In genomic region chrY:2973110-2973751, GRCh38 we compare ENCODE assay signal across 19 cellular contexts. TPM values are rescaled to one million over a fixed set of nuclear protein-coding genes. Genes with fewer than 3 reads are reported as not detected.
DNase-seq lines count a peak whose midpoint lies in the region; ATAC-seq lines count a peak whose summit lies in the region.
"Had no signal": no experiment of that assay in that cellular context is flagged by ENCODE, and none has a peak within 500 bp of the region (broad histone marks: within the 10 kb centered on the region; RNA-seq: fewer than 3 reads in every experiment).

No MANE protein-coding gene starts in this region.

- H3K27ac ChIP-seq in epithelial cell of prostate (peak overlapping the region; percentile 26), caudate nucleus (ENCODE audit: low read depth, low read length) (no peak overlapping the region)
- H3K27ac ChIP-seq: gastroesophageal sphincter, uterus had no signal

- peak; percentile 18 for DNase-seq in ELR (ENCODE audit: low read depth)
- peak; percentile 91 for DNase-seq in MG63
- DNase-seq in epithelial cell of prostate (ENCODE audit: low read depth, low spot score): no peak
- DNase-seq in DMS53 (lab: John Stamatoyannopoulos, UW): no peak
- DNase-seq in NCI-H2029 (lab: John Stamatoyannopoulos, UW): no peak
- DNase-seq in caudate nucleus (lab: John Stamatoyannopoulos, UW): no peak
- DNase-seq in 8988T: no peak
- DNase-seq: activated CD4-positive, alpha-beta T cell treated with anti-CD3 and anti-CD28 coated beads, Interleukin-2, amount 50 U/mL, for 48 hours; amygdala; Karpas-422; OCI-M1; T-helper 9 cell; uterus had no signal

- ATAC-seq in GM21528 (IDR thresholded peaks at IDR 0.05; ENCODE audit: low FRiP score, unreplicated experiment): peak; percentile 60
- ATAC-seq: activated T-helper 17 cell treated with anti-CD3 and anti-CD28 coated beads, Interleukin-2, amount 50 U/mL, for 72 hours; gastroesophageal sphincter had no signal

- H3K27me3 ChIP-seq in MG63: no peaks in the 10 kb centered on the region
- H3K27me3 ChIP-seq: gastroesophageal sphincter, uterus had no signal

- H3K9me3 ChIP-seq in MG63: no peaks in the 10 kb centered on the region
- H3K9me3 ChIP-seq: gastroesophageal sphincter, HAP-1, uterus had no signal

- H3K36me3 ChIP-seq in MG63: peaks cover 37% of the 10 kb centered on the region
- H3K36me3 ChIP-seq: HAP-1, uterus had no signal

- no peak overlapping the region for H3K4me3 ChIP-seq in MG63
- H3K4me3 ChIP-seq: gastroesophageal sphincter, HAP-1, uterus had no signal

RNA-seq across cellular contexts. Expression of gene ZFY, which starts 38.0 kb away (rescaled TPM):
- total RNA-seq in MG63 (2014; rRNA removed; shearing (Covaris generic); ENCODE audit: low replicate concordance): 23.3 and 37.4 TPM in 2 replicates
- total RNA-seq: cerebellum, SK-MEL-5, uterus had no signal

Comparison
In these comparisons a context has a peak if more than half of its experiments do, and no peak if none do; other contexts are left out.
1. DNase-seq: peak in ELR (single experiment) and MG63 (single experiment); none in epithelial cell of prostate (single experiment), DMS53 (single experiment), NCI-H2029 (single experiment), caudate nucleus (0 of 61) and 8988T (single experiment).